8 cellular contexts compared by ENCODE assay signal in genomic region chr7:18866359-18867036, GRCh38.
DNase-seq lines count a peak whose midpoint lies in the region; ATAC-seq and TF ChIP-seq lines count a peak whose summit lies in the region.

No MANE protein-coding gene starts in this region.

- H3K27ac ChIP-seq in HEK293 (ENCODE audit: extremely low read depth, low read depth, low read length) (no peak overlapping the region), tibial artery (peak overlapping the region; percentile 59 to 60)

- no peak for TF ChIP-seq CTCF in HEK293 (tag by site-specific recombination; IDR thresholded peaks at IDR 0.05)
- TF ChIP-seq CTCF in fibroblast of the aortic adventitia (IDR thresholded peaks at IDR 0.05; ENCODE audit: insufficient read depth, low read length): no peak
- TF ChIP-seq CTCF in tibial artery (IDR thresholded peaks at IDR 0.05): no peak

- H3K9me3 ChIP-seq in HEK293 (ENCODE audit: control insufficient read depth, insufficient read depth, low read depth, low read length) (no peaks in the 10 kb centered on the region), tibial artery (no peaks in the 10 kb centered on the region)

- POLR2A ChIA-PET in HEK293 (lab: Yijun Ruan, JAX): no interaction called here

- no peak overlapping the region for H3K4me3 ChIP-seq in HEK293 (ENCODE audit: low read depth, low read length)
- H3K4me3 ChIP-seq in fibroblast of the aortic adventitia (ENCODE audit: low read depth, low read length): no peak overlapping the region
- H3K4me3 ChIP-seq in tibial artery: no peak overlapping the region

- peak; percentile 82 for ATAC-seq in GM18498 (IDR thresholded peaks at IDR 0.05; ENCODE audit: unreplicated experiment)

- H3K36me3 ChIP-seq in HEK293 (ENCODE audit: control insufficient read depth in 2 of 2, insufficient read depth in 1 of 2, low read length in 2 of 2): no peaks in the 10 kb centered on the region
- no peaks in the 10 kb centered on the region for H3K36me3 ChIP-seq in tibial artery

- DNase-seq in NOMO-1 (lab: John Stamatoyannopoulos, UW; ENCODE audit: unreplicated experiment in 2 of 2): peak; percentile 17 to 57
- peak; percentile 100 for DNase-seq in fibroblast of the aortic adventitia (ENCODE audit: low read depth)
- peak; percentile 92 to 93 for DNase-seq in tibial artery
- DNase-seq in stimulated activated naive CD4-positive, alpha-beta T cell (lab: John Stamatoyannopoulos, UW): no peak
- no peak for DNase-seq in NCI-H187 (lab: John Stamatoyannopoulos, UW)
- no peak for DNase-seq in GM19240 (ENCODE audit: insufficient read length, low spot score)

- H3K4me1 ChIP-seq in HEK293 (ENCODE audit: control insufficient read depth, insufficient read depth, low read length) (no peaks in the 10 kb centered on the region), tibial artery (peaks cover 0 to 16% (median 6%) of the 10 kb centered on the region in 4 donors)

- intact Hi-C loops in tibial artery (cut with DNase I; ENCODE audit: low total_unique reads): no loop called here

- CTCF ChIA-PET in HEK293 (lab: Yijun Ruan, JAX): no interaction called here

- H3K27me3 ChIP-seq in tibial artery: no peaks in the 10 kb centered on the region

TF ChIP-seq in HEK293, 187 proteins besides CTCF, POLR2A, EP300 and RAD21:
- TF ChIP-seq ZNF785 (tag by site-specific recombination; IDR thresholded peaks at IDR 0.05) (no peak), ZSCAN23 (tag by site-specific recombination; IDR thresholded peaks at IDR 0.05) (no peak), ZEB2 (tag by site-specific recombination; IDR thresholded peaks at IDR 0.05) (0 out of 2 replicates have a peak, but pooled peaks have one; percentile 24), SP7 (tag by site-specific recombination; IDR thresholded peaks at IDR 0.05) (peak; percentile 61)
TF ChIP-seq in HEK293: peak in this region for 2.

Comparison
In these comparisons a context has a peak if more than half of its experiments do, and no peak if none do; other contexts are left out.
1. DNase-seq: peak in NOMO-1 (2 of 2), fibroblast of the aortic adventitia (single experiment) and tibial artery (2 of 2); none in stimulated activated naive CD4-positive, alpha-beta T cell (0 of 6), NCI-H187 (0 of 2) and GM19240 (single experiment).